39 cellular contexts compared by ENCODE assay signal in genomic region chr1:91981996-91982609, GRCh38. TPM values are rescaled to one million over a fixed set of nuclear protein-coding genes. Genes with fewer than 3 reads are reported as not detected.
"Had no signal": no experiment of that assay in that cellular context is flagged by ENCODE, and none has a peak within 500 bp of the region (broad histone marks: within the 10 kb centered on the region; RNA-seq: fewer than 3 reads in every experiment).

No MANE protein-coding gene starts in this region.

- H3K36me3 Mint-ChIP-seq: activated CD4-positive, alpha-beta memory T cell treated with anti-CD3 and anti-CD28 coated beads for 36 hours; activated CD8-positive, alpha-beta memory T cell treated with anti-CD3 and anti-CD28 coated beads, Interleukin-2, amount 10 ng/mL, durations not matched to agents 7 days and 5 days; activated naive CD4-positive, alpha-beta T cell treated with anti-CD3 and anti-CD28 coated beads, Interleukin-2, amount 50 U/mL, for 24 hours; activated naive CD8-positive, alpha-beta T cell treated with anti-CD3 and anti-CD28 coated beads for 36 hours; brain; WTC11 had no signal

- DNase-seq: activated CD4-positive, alpha-beta memory T cell treated with anti-CD3 and anti-CD28 coated beads for 36 hours; activated CD4-positive, alpha-beta T cell treated with anti-CD3 and anti-CD28 coated beads for 1 hour; activated CD4-positive, alpha-beta T cell treated with anti-CD3 and anti-CD28 coated beads, Interleukin-2, amount 10 ng/mL, durations not matched to agents 24 days and 14 days; activated CD8-positive, alpha-beta memory T cell treated with anti-CD3 and anti-CD28 coated beads, Interleukin-2, amount 10 ng/mL, durations not matched to agents 7 days and 5 days; activated CD8-positive, alpha-beta memory T cell treated with anti-CD3 and anti-CD28 coated beads, Interleukin-2, amount 50 U/mL, for 4 hours; activated CD8-positive, alpha-beta T cell treated with anti-CD3 and anti-CD28 coated beads, Interleukin-2, amount 10 ng/mL, durations not matched to agents 7 days and 5 days; activated effector memory CD4-positive, alpha-beta T cell treated with anti-CD3 and anti-CD28 coated beads, Interleukin-2, amount 50 U/mL, for 16 hours; activated naive CD4-positive, alpha-beta T cell treated with anti-CD3 and anti-CD28 coated beads for 36 hours; activated naive CD8-positive, alpha-beta T cell treated with anti-CD3 and anti-CD28 coated beads for 36 hours; activated naive CD8-positive, alpha-beta T cell treated with anti-CD3 and anti-CD28 coated beads, Interleukin-2, amount 50 U/mL, for 24 hours; activated T-cell treated with anti-CD3 and anti-CD28 coated beads, Interleukin-2, amount 50 U/mL, for 24 hours; adrenal gland; amygdala; aorta; central memory CD4-positive, alpha-beta T cell; cerebellar nuclear complex; colonic mucosa; effector CD8-positive, alpha-beta T cell; esophagus squamous epithelium; foreskin melanocyte; heart right ventricle; T-helper 1 cell; T-helper 2 cell had no signal

- FAIRE-seq: endometrium, endothelial cell of umbilical vein had no signal

- H3K4me3 ChIP-seq: adrenal gland, breast epithelium, cardiac muscle cell, colonic mucosa, esophagus squamous epithelium, gastroesophageal sphincter, heart right ventricle had no signal

- H3K4me1 ChIP-seq: adrenal gland, breast epithelium, colonic mucosa, esophagus squamous epithelium, gastroesophageal sphincter, heart right ventricle had no signal

- H3K27ac Mint-ChIP-seq: activated CD4-positive, alpha-beta memory T cell treated with anti-CD3 and anti-CD28 coated beads for 36 hours; activated CD4-positive, alpha-beta T cell treated with anti-CD3 and anti-CD28 coated beads, Interleukin-2, amount 10 ng/mL, durations not matched to agents 24 days and 14 days; activated CD8-positive, alpha-beta memory T cell treated with anti-CD3 and anti-CD28 coated beads, Interleukin-2, amount 10 ng/mL, durations not matched to agents 7 days and 5 days; activated CD8-positive, alpha-beta T cell treated with anti-CD3 and anti-CD28 coated beads, Interleukin-2, amount 10 ng/mL, durations not matched to agents 7 days and 5 days; activated naive CD4-positive, alpha-beta T cell treated with anti-CD3 and anti-CD28 coated beads for 36 hours; activated naive CD4-positive, alpha-beta T cell treated with anti-CD3 and anti-CD28 coated beads, Interleukin-2, amount 50 U/mL, for 24 hours; activated naive CD8-positive, alpha-beta T cell treated with anti-CD3 and anti-CD28 coated beads for 36 hours; activated naive CD8-positive, alpha-beta T cell treated with anti-CD3 and anti-CD28 coated beads, Interleukin-2, amount 50 U/mL, for 24 hours; activated T-cell treated with anti-CD3 and anti-CD28 coated beads, Interleukin-2, amount 50 U/mL, for 24 hours; activated T-helper 2 cell treated with anti-CD3 and anti-CD28 coated beads, Interferon-gamma antibody, Interleukin-2, Interleukin-4, amounts not matched to agents 10 μg/mL and 5 μg/mL and 100 μg/mL, durations not matched to agents 14 hours and 24 hours and 36 hours; brain; WTC11 had no signal

- H3K9me3 ChIP-seq: adrenal gland, breast epithelium, colonic mucosa, esophagus squamous epithelium, gastroesophageal sphincter, heart right ventricle had no signal

- H3K27me3 Mint-ChIP-seq: activated CD4-positive, alpha-beta memory T cell treated with anti-CD3 and anti-CD28 coated beads for 36 hours had no signal

- H3K27ac ChIP-seq: adrenal gland, breast epithelium, cardiac muscle cell, colonic mucosa, epithelial cell of prostate, esophagus squamous epithelium, gastroesophageal sphincter, heart right ventricle, VCaP had no signal

- ATAC-seq: activated CD8-positive, alpha-beta memory T cell treated with anti-CD3 and anti-CD28 coated beads, Interleukin-2, amount 10 ng/mL, durations not matched to agents 7 days and 5 days; activated CD8-positive, alpha-beta T cell treated with anti-CD3 and anti-CD28 coated beads, Interleukin-2, amount 10 ng/mL, durations not matched to agents 7 days and 5 days; activated naive CD8-positive, alpha-beta T cell treated with anti-CD3 and anti-CD28 coated beads, Interleukin-2, amount 50 U/mL, for 24 hours; gastroesophageal sphincter; heart right ventricle; WTC11 had no signal

- H3K4me3 Mint-ChIP-seq: activated CD4-positive, alpha-beta memory T cell treated with anti-CD3 and anti-CD28 coated beads for 36 hours; activated CD4-positive, alpha-beta T cell treated with anti-CD3 and anti-CD28 coated beads, Interleukin-2, amount 10 ng/mL, durations not matched to agents 24 days and 14 days; activated CD8-positive, alpha-beta memory T cell treated with anti-CD3 and anti-CD28 coated beads, Interleukin-2, amount 10 ng/mL, durations not matched to agents 7 days and 5 days; activated CD8-positive, alpha-beta T cell treated with anti-CD3 and anti-CD28 coated beads, Interleukin-2, amount 10 ng/mL, durations not matched to agents 7 days and 5 days; activated naive CD4-positive, alpha-beta T cell treated with anti-CD3 and anti-CD28 coated beads for 36 hours; activated naive CD4-positive, alpha-beta T cell treated with anti-CD3 and anti-CD28 coated beads, Interleukin-2, amount 50 U/mL, for 24 hours; activated naive CD8-positive, alpha-beta T cell treated with anti-CD3 and anti-CD28 coated beads for 36 hours; activated naive CD8-positive, alpha-beta T cell treated with anti-CD3 and anti-CD28 coated beads, Interleukin-2, amount 50 U/mL, for 24 hours; activated T-cell treated with anti-CD3 and anti-CD28 coated beads, Interleukin-2, amount 50 U/mL, for 24 hours; brain; WTC11 had no signal

- H3K9me3 Mint-ChIP-seq: activated CD4-positive, alpha-beta memory T cell treated with anti-CD3 and anti-CD28 coated beads for 36 hours; activated CD4-positive, alpha-beta T cell treated with anti-CD3 and anti-CD28 coated beads, Interleukin-2, amount 10 ng/mL, durations not matched to agents 24 days and 14 days; activated naive CD4-positive, alpha-beta T cell treated with anti-CD3 and anti-CD28 coated beads for 36 hours; activated naive CD4-positive, alpha-beta T cell treated with anti-CD3 and anti-CD28 coated beads, Interleukin-2, amount 50 U/mL, for 24 hours; activated naive CD8-positive, alpha-beta T cell treated with anti-CD3 and anti-CD28 coated beads for 36 hours; activated naive CD8-positive, alpha-beta T cell treated with anti-CD3 and anti-CD28 coated beads, Interleukin-2, amount 50 U/mL, for 24 hours; activated T-cell treated with anti-CD3 and anti-CD28 coated beads, Interleukin-2, amount 50 U/mL, for 24 hours; activated T-helper 2 cell treated with anti-CD3 and anti-CD28 coated beads, Interferon-gamma antibody, Interleukin-2, Interleukin-4, amounts not matched to agents 10 μg/mL and 5 μg/mL and 100 μg/mL, durations not matched to agents 14 hours and 24 hours and 36 hours; brain; WTC11 had no signal

- H3K4me1 Mint-ChIP-seq: activated CD4-positive, alpha-beta T cell treated with anti-CD3 and anti-CD28 coated beads, Interleukin-2, amount 10 ng/mL, durations not matched to agents 24 days and 14 days; activated CD8-positive, alpha-beta memory T cell treated with anti-CD3 and anti-CD28 coated beads, Interleukin-2, amount 10 ng/mL, durations not matched to agents 7 days and 5 days; activated naive CD4-positive, alpha-beta T cell treated with anti-CD3 and anti-CD28 coated beads, Interleukin-2, amount 50 U/mL, for 24 hours; activated naive CD8-positive, alpha-beta T cell treated with anti-CD3 and anti-CD28 coated beads for 36 hours; activated naive CD8-positive, alpha-beta T cell treated with anti-CD3 and anti-CD28 coated beads, Interleukin-2, amount 50 U/mL, for 24 hours; brain; WTC11 had no signal

RNA-seq across cellular contexts. Expression of gene BRDT, which starts 32.9 kb away (rescaled TPM):
- total RNA-seq: activated CD4-positive, alpha-beta memory T cell treated with anti-CD3 and anti-CD28 coated beads for 36 hours; activated CD4-positive, alpha-beta T cell treated with anti-CD3 and anti-CD28 coated beads, Interleukin-2, amount 10 ng/mL, durations not matched to agents 24 days and 14 days; activated CD8-positive, alpha-beta memory T cell treated with anti-CD3 and anti-CD28 coated beads for 36 hours; activated CD8-positive, alpha-beta memory T cell treated with anti-CD3 and anti-CD28 coated beads, Interleukin-2, amount 10 ng/mL, durations not matched to agents 7 days and 5 days; activated CD8-positive, alpha-beta T cell treated with anti-CD3 and anti-CD28 coated beads, Interleukin-2, amount 10 ng/mL, durations not matched to agents 7 days and 5 days; activated naive CD4-positive, alpha-beta T cell treated with anti-CD3 and anti-CD28 coated beads for 36 hours; activated naive CD8-positive, alpha-beta T cell treated with anti-CD3 and anti-CD28 coated beads for 36 hours; activated T-helper 2 cell treated with anti-CD3 and anti-CD28 coated beads, Interferon-gamma antibody, Interleukin-2, Interleukin-4, amounts not matched to agents 10 μg/mL and 5 μg/mL and 100 μg/mL, durations not matched to agents 14 hours and 24 hours and 36 hours; adrenal gland; aorta; cardiac muscle cell; colonic mucosa; dermis microvascular lymphatic vessel endothelial cell; endothelial cell of umbilical vein; esophagus squamous epithelium; fibroblast of lung; gastroesophageal sphincter; glomerular endothelial cell had no signal
- polyA plus RNA-seq: adrenal gland, aorta, cardiac muscle cell, endothelial cell of umbilical vein, esophagus, fibroblast of lung, heart right ventricle had no signal

RNA-seq across cellular contexts. Expression of gene EPHX4, which starts 47.7 kb away (rescaled TPM):
- total RNA-seq: activated CD8-positive, alpha-beta T cell treated with anti-CD3 and anti-CD28 coated beads, Interleukin-2, amount 10 ng/mL, durations not matched to agents 7 days and 5 days had no signal
- polyA plus RNA-seq: aorta had no signal
